ENCODE assay signal across 9 cellular contexts in genomic region chr13:46211521-46212351, GRCh38. TPM values are rescaled to one million over a fixed set of nuclear protein-coding genes. Genes with fewer than 3 reads are reported as not detected.
DNase-seq lines count a peak whose midpoint lies in the region; ATAC-seq and TF ChIP-seq lines count a peak whose summit lies in the region.
"Had no signal": no experiment of that assay in that cellular context is flagged by ENCODE, and none has a peak within 500 bp of the region (broad histone marks: within the 10 kb centered on the region; RNA-seq: fewer than 3 reads in every experiment).

LRRC63 (plus strand) TSS chr13:46211928; CDS start chr13:46213035, 1,107 bp downstream.

- peaks cover 7% of the 10 kb centered on the region; the same call in 1 of the 2 replicates for H3K79me2 ChIP-seq in PC-3 (ENCODE audit: low read length)

- peaks cover 19% of the 10 kb centered on the region for H3K4me1 Mint-ChIP-seq in CD8-positive, alpha-beta T cell (ENCODE audit: low read depth)
- peaks cover 26% of the 10 kb centered on the region for H3K4me1 Mint-ChIP-seq in activated T-helper 1 cell treated with anti-CD3 and anti-CD28 coated beads, Interleukin-12 subunit alpha, Interleukin-12 subunit beta, Interleukin-2, Interleukin-4 antibody, amounts not matched to agents 30 ng/mL and 10 ng/mL and 1 ng/mL, durations not matched to agents 14 hours and 24 hours and 36 hours (ENCODE audit: low read depth)
- peaks cover 9% of the 10 kb centered on the region for H3K4me1 Mint-ChIP-seq in nephron
- H3K4me1 Mint-ChIP-seq in stimulated activated naive CD8-positive, alpha-beta T cell treated with anti-CD3 and anti-CD28 coated beads, Interleukin-15, Interleukin-2, amounts not matched to agents 100 ng/mL and 50 ng/mL, for 24 hours (ENCODE audit: low read depth) = peaks cover 24% of the 10 kb centered on the region

- CTCF ChIA-PET in CD8-positive, alpha-beta T cell (lab: Charles Lee) = interaction anchor here (0.7 to 1.6 kb wide), 8 partner anchors 9 to 85 kb away, joined by 3 to 7 read pairs (median 4); no protein-coding TSS in a partner anchor
- CTCF ChIA-PET in PC-3 (lab: Charles Lee) = no interaction called here

- peaks cover 3% of the 10 kb centered on the region for H3K9me3 Mint-ChIP-seq in CD8-positive, alpha-beta T cell
- H3K9me3 Mint-ChIP-seq in activated T-helper 1 cell treated with anti-CD3 and anti-CD28 coated beads, Interleukin-12 subunit alpha, Interleukin-12 subunit beta, Interleukin-2, Interleukin-4 antibody, amounts not matched to agents 30 ng/mL and 10 ng/mL and 1 ng/mL, durations not matched to agents 14 hours and 24 hours and 36 hours = peaks cover 5% of the 10 kb centered on the region
- peaks cover 7% of the 10 kb centered on the region for H3K9me3 Mint-ChIP-seq in nephron
- no peaks in the 10 kb centered on the region for H3K9me3 Mint-ChIP-seq in stimulated activated naive CD8-positive, alpha-beta T cell treated with anti-CD3 and anti-CD28 coated beads, Interleukin-15, Interleukin-2, amounts not matched to agents 100 ng/mL and 50 ng/mL, for 24 hours

- H3K9ac ChIP-seq in PC-3 (ENCODE audit: low read length) = peak within 1 kb of the TSS; percentile 65

- intact Hi-C loops in CD8-positive, alpha-beta T cell (cut with DNase I, micrococcal nuclease) = loop anchor here (1.0 to 10.0 kb wide), 9 partner anchors 27 to 158 kb away; no protein-coding TSS in a partner anchor
- intact Hi-C loops in PC-3 (cut with micrococcal nuclease) = loop anchor here (5.0 kb wide), 1 partner anchor 76 kb away; no protein-coding TSS in a partner anchor
- intact Hi-C loops in activated T-helper 1 cell treated with anti-CD3 and anti-CD28 coated beads, Interleukin-12 subunit alpha, Interleukin-12 subunit beta, Interleukin-2, Interleukin-4 antibody, amounts not matched to agents 30 ng/mL and 10 ng/mL and 1 ng/mL, durations not matched to agents 14 hours and 24 hours and 36 hours (cut with micrococcal nuclease) = loop anchor here (1.0 to 10.0 kb wide), 6 partner anchors 8 to 159 kb away; partner anchors contain the start of gene ZC3H13

- no peaks in the 10 kb centered on the region for H3K36me3 ChIP-seq in CD8-positive, alpha-beta T cell (ENCODE audit: insufficient read depth, low read length)
- H3K36me3 ChIP-seq in PC-3 (ENCODE audit: low read depth, low read length) = no peaks in the 10 kb centered on the region

- H3K4me3 Mint-ChIP-seq in CD8-positive, alpha-beta T cell = peak within 1 kb of the TSS; percentile 86
- peak within 1 kb of the TSS; percentile 84 for H3K4me3 Mint-ChIP-seq in activated T-helper 1 cell treated with anti-CD3 and anti-CD28 coated beads, Interleukin-12 subunit alpha, Interleukin-12 subunit beta, Interleukin-2, Interleukin-4 antibody, amounts not matched to agents 30 ng/mL and 10 ng/mL and 1 ng/mL, durations not matched to agents 14 hours and 24 hours and 36 hours
- H3K4me3 Mint-ChIP-seq in nephron = peak within 1 kb of the TSS; percentile 73 to 86 (median 85)
- peak within 1 kb of the TSS; percentile 91 for H3K4me3 Mint-ChIP-seq in stimulated activated naive CD8-positive, alpha-beta T cell treated with anti-CD3 and anti-CD28 coated beads, Interleukin-15, Interleukin-2, amounts not matched to agents 100 ng/mL and 50 ng/mL, for 24 hours

- H4K20me1 ChIP-seq in PC-3 (ENCODE audit: low read length) = no peaks in the 10 kb centered on the region

- peak within 1 kb of the TSS; percentile 100 for H3K4me2 ChIP-seq in PC-3 (ENCODE audit: low read length)

- H3K36me3 Mint-ChIP-seq in CD8-positive, alpha-beta T cell = peaks cover 3% of the 10 kb centered on the region
- no peaks in the 10 kb centered on the region for H3K36me3 Mint-ChIP-seq in activated T-helper 1 cell treated with anti-CD3 and anti-CD28 coated beads, Interleukin-12 subunit alpha, Interleukin-12 subunit beta, Interleukin-2, Interleukin-4 antibody, amounts not matched to agents 30 ng/mL and 10 ng/mL and 1 ng/mL, durations not matched to agents 14 hours and 24 hours and 36 hours (ENCODE audit: low read depth)
- no peaks in the 10 kb centered on the region for H3K36me3 Mint-ChIP-seq in nephron (ENCODE audit: low read depth)
- H3K36me3 Mint-ChIP-seq in stimulated activated naive CD8-positive, alpha-beta T cell treated with anti-CD3 and anti-CD28 coated beads, Interleukin-15, Interleukin-2, amounts not matched to agents 100 ng/mL and 50 ng/mL, for 24 hours (ENCODE audit: low read depth) = no peaks in the 10 kb centered on the region

- H3K9me2 ChIP-seq in PC-3 (replicated peaks; ENCODE audit: low read length) = no peaks in the 10 kb centered on the region

- peaks cover 13% of the 10 kb centered on the region for H3K4me1 ChIP-seq in CD8-positive, alpha-beta T cell (ENCODE audit: insufficient read depth, low read length)
- H3K4me1 ChIP-seq in PC-3 (ENCODE audit: insufficient read depth, low read length) = peaks cover 24% of the 10 kb centered on the region

- POLR2A ChIA-PET in CD8-positive, alpha-beta T cell (lab: Charles Lee) = interaction anchor here (0.6 to 2.1 kb wide), 12 partner anchors 9 to 160 kb away, joined by 3 to 10 read pairs (median 4); partner anchors contain the start of genes LCP1 and ZC3H13
- POLR2A ChIA-PET in PC-3 (lab: Charles Lee; ENCODE audit: unreplicated experiment) = no interaction called here

- no peaks in the 10 kb centered on the region for H3K27me3 Mint-ChIP-seq in CD8-positive, alpha-beta T cell (ENCODE audit: low read depth)
- peaks cover 2% of the 10 kb centered on the region for H3K27me3 Mint-ChIP-seq in activated T-helper 1 cell treated with anti-CD3 and anti-CD28 coated beads, Interleukin-12 subunit alpha, Interleukin-12 subunit beta, Interleukin-2, Interleukin-4 antibody, amounts not matched to agents 30 ng/mL and 10 ng/mL and 1 ng/mL, durations not matched to agents 14 hours and 24 hours and 36 hours (ENCODE audit: insufficient read depth)
- H3K27me3 Mint-ChIP-seq in nephron (ENCODE audit: low read depth) = peaks cover 10% of the 10 kb centered on the region
- H3K27me3 Mint-ChIP-seq in stimulated activated naive CD8-positive, alpha-beta T cell treated with anti-CD3 and anti-CD28 coated beads, Interleukin-15, Interleukin-2, amounts not matched to agents 100 ng/mL and 50 ng/mL, for 24 hours = no peaks in the 10 kb centered on the region

- no peak for TF ChIP-seq CTCF in CD8-positive, alpha-beta T cell (IDR thresholded peaks at IDR 0.05)
- TF ChIP-seq CTCF in PC-3 (conservative IDR thresholded peaks at IDR 0.05; ENCODE audit: low read depth, low read length) (no peak), fibroblast of the aortic adventitia (IDR thresholded peaks at IDR 0.05; ENCODE audit: insufficient read depth, low read length) (no peak), nephron (IDR thresholded peaks at IDR 0.05; ENCODE audit: unreplicated experiment in 3 of 3) (no peak)

- peak; percentile 92 for ATAC-seq in CD8-positive, alpha-beta T cell
- peak; percentile 95 for ATAC-seq in GM19351 (IDR thresholded peaks at IDR 0.05; ENCODE audit: unreplicated experiment)
- ATAC-seq in HG03460 (IDR thresholded peaks at IDR 0.05; ENCODE audit: unreplicated experiment) = peak; percentile 95
- ATAC-seq in PC-3 = peak; percentile 92

- peak; percentile 58 to 91 (median 83) for DNase-seq in CD8-positive, alpha-beta T cell
- peak; percentile 61 for DNase-seq in PC-3
- DNase-seq in activated T-helper 1 cell treated with anti-CD3 and anti-CD28 coated beads, Interleukin-12 subunit alpha, Interleukin-12 subunit beta, Interleukin-2, Interleukin-4 antibody, amounts not matched to agents 30 ng/mL and 10 ng/mL and 1 ng/mL, durations not matched to agents 14 hours and 24 hours and 36 hours (ENCODE audit: low spot score) = peak; percentile 85
- DNase-seq in fibroblast of the aortic adventitia (ENCODE audit: low read depth) = peak; percentile 40

- peak within 1 kb of the TSS; percentile 97 for H2AFZ ChIP-seq in PC-3 (ENCODE audit: low read length)

- no peaks in the 10 kb centered on the region for H3K27me3 ChIP-seq in CD8-positive, alpha-beta T cell (ENCODE audit: insufficient read depth, low read length)
- no peaks in the 10 kb centered on the region for H3K27me3 ChIP-seq in PC-3 (ENCODE audit: low read length)

- peak within 1 kb of the TSS; percentile 93 for H3K27ac Mint-ChIP-seq in CD8-positive, alpha-beta T cell
- H3K27ac Mint-ChIP-seq in activated T-helper 1 cell treated with anti-CD3 and anti-CD28 coated beads, Interleukin-12 subunit alpha, Interleukin-12 subunit beta, Interleukin-2, Interleukin-4 antibody, amounts not matched to agents 30 ng/mL and 10 ng/mL and 1 ng/mL, durations not matched to agents 14 hours and 24 hours and 36 hours = peak within 1 kb of the TSS; percentile 87
- peak within 1 kb of the TSS; percentile 16 to 22 (median 20) for H3K27ac Mint-ChIP-seq in nephron
- H3K27ac Mint-ChIP-seq in stimulated activated naive CD8-positive, alpha-beta T cell treated with anti-CD3 and anti-CD28 coated beads, Interleukin-15, Interleukin-2, amounts not matched to agents 100 ng/mL and 50 ng/mL, for 24 hours = peak within 1 kb of the TSS; percentile 85

- BruUV-seq in PC-3 (replicated peaks; lab: Mats Ljungman, UMichigan) = no TSS peak

- H3F3A ChIP-seq in PC-3 (ENCODE audit: low read length, unreplicated experiment) = no peaks in the 10 kb centered on the region

- no peaks in the 10 kb centered on the region for H3K9me3 ChIP-seq in CD8-positive, alpha-beta T cell (ENCODE audit: low read length)
- no peaks in the 10 kb centered on the region for H3K9me3 ChIP-seq in PC-3 (ENCODE audit: low read length)

- peak within 1 kb of the TSS; percentile 90 for H3K27ac ChIP-seq in CD8-positive, alpha-beta T cell (ENCODE audit: low read depth, low read length)
- H3K27ac ChIP-seq in PC-3 (ENCODE audit: low read length) = 0 out of 2 replicates have a peak within 1 kb of the TSS, but pooled peaks have one; percentile 8
- H3K27ac ChIP-seq: epithelial cell of prostate had no signal

- H3K4me3 ChIP-seq in CD8-positive, alpha-beta T cell (ENCODE audit: low read depth, low read length) = peak within 1 kb of the TSS; percentile 73
- peak within 1 kb of the TSS; percentile 89 for H3K4me3 ChIP-seq in PC-3 (ENCODE audit: low read length)
- peak within 1 kb of the TSS; percentile 65 for H3K4me3 ChIP-seq in fibroblast of the aortic adventitia (ENCODE audit: low read depth, low read length)

RNA-seq across cellular contexts. Expression of gene LRRC63, which starts in this region (rescaled TPM):
- under 1 TPM; 0.22 to 0.31 TPM for total RNA-seq in CD8-positive, alpha-beta T cell
- 0.26 and 0.35 TPM in 2 replicates for total RNA-seq in PC-3 (2014; rRNA removed)
- total RNA-seq in activated T-helper 1 cell treated with anti-CD3 and anti-CD28 coated beads, Interleukin-12 subunit alpha, Interleukin-12 subunit beta, Interleukin-2, Interleukin-4 antibody, amounts not matched to agents 30 ng/mL and 10 ng/mL and 1 ng/mL, durations not matched to agents 14 hours and 24 hours and 36 hours = 0.13 and 0.17 TPM in 2 replicates
- 0.09 and 0.41 TPM in 2 replicates for total RNA-seq in fibroblast of the aortic adventitia (ENCODE audit: low replicate concordance)

Comparison
In these comparisons a context has a peak if more than half of its experiments do, and no peak if none do; other contexts are left out.
1. Peak in every context shown above with its lines: DNase-seq, ATAC-seq, H3K4me3 ChIP-seq and H3K27ac ChIP-seq.
2. Peak in DNase-seq, ATAC-seq, H3K4me3 ChIP-seq and H3K27ac ChIP-seq in CD8-positive, alpha-beta T cell; RNA of the gene not detected or under 1 TPM.
3. Peak in DNase-seq, ATAC-seq, H3K4me3 ChIP-seq, H3K27ac ChIP-seq, H3K9ac ChIP-seq and H3K4me2 ChIP-seq in PC-3; RNA of the gene not detected or under 1 TPM.
4. Peak in DNase-seq in activated T-helper 1 cell treated with anti-CD3 and anti-CD28 coated beads, Interleukin-12 subunit alpha, Interleukin-12 subunit beta, Interleukin-2, Interleukin-4 antibody, amounts not matched to agents 30 ng/mL and 10 ng/mL and 1 ng/mL, durations not matched to agents 14 hours and 24 hours and 36 hours; RNA of the gene not detected or under 1 TPM.
5. Peak in DNase-seq and H3K4me3 ChIP-seq in fibroblast of the aortic adventitia; RNA of the gene not detected or under 1 TPM.
6. H3K27ac Mint-ChIP-seq: peak in every context shown above with its lines; median percentile 93 in CD8-positive, alpha-beta T cell; 87 in activated T-helper 1 cell treated with anti-CD3 and anti-CD28 coated beads, Interleukin-12 subunit alpha, Interleukin-12 subunit beta, Interleukin-2, Interleukin-4 antibody, amounts not matched to agents 30 ng/mL and 10 ng/mL and 1 ng/mL, durations not matched to agents 14 hours and 24 hours and 36 hours; 85 in stimulated activated naive CD8-positive, alpha-beta T cell treated with anti-CD3 and anti-CD28 coated beads, Interleukin-15, Interleukin-2, amounts not matched to agents 100 ng/mL and 50 ng/mL, for 24 hours; 20 in nephron.